Comparison of ENCODE assay signal across 8 cellular contexts in genomic region chr7:114026486-114027089, GRCh38.
A peak's percentile ranks its signal among the peaks of the same experiment; 100 is the strongest.
DNase-seq lines count a peak whose midpoint lies in the region; ATAC-seq and TF ChIP-seq lines count a peak whose summit lies in the region.

No MANE protein-coding gene starts in this region.

- no peaks in the 10 kb centered on the region for H3K4me1 Mint-ChIP-seq in activated naive CD4-positive, alpha-beta T cell treated with anti-CD3 and anti-CD28 coated beads, Interleukin-2, amount 10 ng/mL, durations not matched to agents 7 days and 5 days

- ATAC-seq in DND-41 (ENCODE audit: insufficient read depth, low read depth) (peak; percentile 70), HG03565 (IDR thresholded peaks at IDR 0.05; ENCODE audit: unreplicated experiment) (peak; percentile 82), left lung (peak; percentile 63), GM19324 (IDR thresholded peaks at IDR 0.05; ENCODE audit: low FRiP score, unreplicated experiment) (no peak)

- CTCF ChIA-PET in activated naive CD4-positive, alpha-beta T cell treated with anti-CD3 and anti-CD28 coated beads, Interleukin-2, amount 10 ng/mL, durations not matched to agents 7 days and 5 days (lab: Charles Lee): interaction anchor here (1.1 to 1.6 kb wide), 2 partner anchors 9 to 1191 kb away, joined by 4 to 6 read pairs; no protein-coding TSS in a partner anchor

- H3K36me3 Mint-ChIP-seq in activated naive CD4-positive, alpha-beta T cell treated with anti-CD3 and anti-CD28 coated beads, Interleukin-2, amount 10 ng/mL, durations not matched to agents 7 days and 5 days: no peaks in the 10 kb centered on the region

- no peaks in the 10 kb centered on the region for H3K4me1 ChIP-seq in DND-41 (ENCODE audit: insufficient read depth, low read length)
- H3K4me1 ChIP-seq in left lung: no peaks in the 10 kb centered on the region

- H3K27me3 ChIP-seq in DND-41 (ENCODE audit: insufficient read depth, low read length, poor library complexity): no peaks in the 10 kb centered on the region
- H3K27me3 ChIP-seq in left lung: no peaks in the 10 kb centered on the region

- H3K9me3 Mint-ChIP-seq in activated naive CD4-positive, alpha-beta T cell treated with anti-CD3 and anti-CD28 coated beads, Interleukin-2, amount 10 ng/mL, durations not matched to agents 7 days and 5 days: no peaks in the 10 kb centered on the region

- no peaks in the 10 kb centered on the region for H3K36me3 ChIP-seq in DND-41 (ENCODE audit: insufficient read depth, low read length)
- H3K36me3 ChIP-seq in left lung: no peaks in the 10 kb centered on the region

- H3K79me2 ChIP-seq in DND-41 (ENCODE audit: insufficient read depth, low read length): no peaks in the 10 kb centered on the region

- no peak overlapping the region for H3K27ac Mint-ChIP-seq in activated naive CD4-positive, alpha-beta T cell treated with anti-CD3 and anti-CD28 coated beads, Interleukin-2, amount 10 ng/mL, durations not matched to agents 7 days and 5 days

- H3K27ac ChIP-seq in DND-41 (ENCODE audit: low read length): no peak overlapping the region
- H3K27ac ChIP-seq in left lung: no peak overlapping the region

- H3K27me3 Mint-ChIP-seq in activated naive CD4-positive, alpha-beta T cell treated with anti-CD3 and anti-CD28 coated beads, Interleukin-2, amount 10 ng/mL, durations not matched to agents 7 days and 5 days: no peaks in the 10 kb centered on the region

- no peak overlapping the region for H3K4me2 ChIP-seq in DND-41 (ENCODE audit: insufficient read depth, low read length)

- no peak overlapping the region for H3K9ac ChIP-seq in DND-41 (ENCODE audit: low read depth, low read length)

- no peaks in the 10 kb centered on the region for H3K9me3 ChIP-seq in DND-41 (ENCODE audit: insufficient read depth, low read length, severe bottlenecking)
- no peaks in the 10 kb centered on the region for H3K9me3 ChIP-seq in left lung

- DNase-seq in DND-41 (no peak), GM20000 (ENCODE audit: low spot score) (peak; percentile 51), NCI-H748 (lab: John Stamatoyannopoulos, UW; ENCODE audit: unreplicated experiment) (peak; percentile 82), brain pericyte (ENCODE audit: low read depth, low spot score) (peak; percentile 11), left lung (no peak)
- no peak for DNase-seq in activated naive CD4-positive, alpha-beta T cell treated with anti-CD3 and anti-CD28 coated beads, Interleukin-2, amount 10 ng/mL, durations not matched to agents 7 days and 5 days

- H4K20me1 ChIP-seq in DND-41 (ENCODE audit: insufficient read depth, low read length): no peaks in the 10 kb centered on the region

- H3K4me3 ChIP-seq in DND-41 (ENCODE audit: low read depth in 1 of 2, low read length in 2 of 2): no peak overlapping the region
- H3K4me3 ChIP-seq in left lung: no peak overlapping the region

- intact Hi-C loops in left lung (cut with DNase I): no loop called here

- H3K4me3 Mint-ChIP-seq in activated naive CD4-positive, alpha-beta T cell treated with anti-CD3 and anti-CD28 coated beads, Interleukin-2, amount 10 ng/mL, durations not matched to agents 7 days and 5 days: no peak overlapping the region

- TF ChIP-seq CTCF in DND-41 (IDR thresholded peaks at IDR 0.05; ENCODE audit: borderline replicate concordance, extremely low read depth, low read length, poor library complexity, severe bottlenecking) (peak; percentile 74), GM20000 (IDR thresholded peaks at IDR 0.05; ENCODE audit: extremely low read depth, missing control alignments) (peak; percentile 20), left lung (IDR thresholded peaks at IDR 0.05) (peak; percentile 41 to 48)

- no peak overlapping the region for H2AFZ ChIP-seq in DND-41 (ENCODE audit: low read depth, low read length)

Comparison
In these comparisons a context has a peak if more than half of its experiments do, and no peak if none do; other contexts are left out.
1. DNase-seq: peak in GM20000 (single experiment), NCI-H748 (single experiment) and brain pericyte (single experiment); none in DND-41 (single experiment), left lung (0 of 2) and activated naive CD4-positive, alpha-beta T cell treated with anti-CD3 and anti-CD28 coated beads, Interleukin-2, amount 10 ng/mL, durations not matched to agents 7 days and 5 days (single experiment).
2. CTCF ChIP-seq: peak in every context shown above with its lines; median percentile 74 in DND-41; 44 in left lung; 20 in GM20000.